8 cellular contexts compared by ENCODE assay signal in the genomic region with DNA sequence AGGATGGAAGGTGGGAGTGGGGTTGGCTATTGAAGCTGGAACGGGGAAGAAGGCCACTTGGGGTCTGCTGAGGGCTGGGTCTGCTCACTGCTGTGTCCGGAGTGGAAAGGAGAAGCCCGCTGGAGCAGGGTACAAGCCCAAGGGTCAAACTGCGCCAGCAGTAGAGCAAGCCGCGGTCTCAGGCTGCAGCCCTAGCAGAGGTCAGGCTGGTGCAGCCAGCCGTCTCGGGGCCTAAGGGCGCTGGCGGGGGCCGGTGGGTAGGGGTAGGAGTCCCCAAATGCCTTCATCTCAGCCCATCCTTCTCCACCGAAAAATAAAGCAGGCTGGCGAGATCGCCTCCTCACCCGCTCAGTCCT. TPM values are rescaled to one million over a fixed set of nuclear protein-coding genes. Genes with fewer than 3 reads are reported as not detected.
DNase-seq lines count a peak whose midpoint lies in the region; ATAC-seq, FAIRE-seq and TF ChIP-seq lines count a peak whose summit lies in the region.

No MANE protein-coding gene starts in this region.

- H3K4me1 ChIP-seq in astrocyte (ENCODE audit: insufficient read depth, low read length) (peaks cover 19% of the 10 kb centered on the region), testis (peaks cover 21% of the 10 kb centered on the region), foreskin keratinocyte (peaks cover 7% of the 10 kb centered on the region)

- 0 to 25% methylated on average over 2 to 15 of the region's 15 CpGs for WGBS in testis, 2 donors

- peak overlapping the region; percentile 66 for H3K9ac ChIP-seq in astrocyte (ENCODE audit: low read length)

- H3K36me3 Mint-ChIP-seq in astrocyte (ENCODE audit: low read depth, unreplicated experiment), result peaks cover 8% of the 10 kb centered on the region

- H3K27ac ChIP-seq in astrocyte (ENCODE audit: low read depth, low read length) (no peak overlapping the region), testis (peak overlapping the region; percentile 64 to 86), foreskin keratinocyte (no peak overlapping the region)

- FAIRE-seq in astrocyte (lab: Jason Lieb, UNC), result no peak

- peak overlapping the region; percentile 89 for H3K4me2 ChIP-seq in astrocyte (ENCODE audit: low read length)

- H3K36me3 ChIP-seq in astrocyte (ENCODE audit: insufficient read depth, low read length) (no peaks in the 10 kb centered on the region), kidney epithelial cell (ENCODE audit: control insufficient read depth, insufficient read depth, low read length) (no peaks in the 10 kb centered on the region), testis (ENCODE audit: low read depth, missing control alignments) (no peaks in the 10 kb centered on the region)

- H3K79me2 ChIP-seq in astrocyte (ENCODE audit: insufficient read depth, low read length), result peaks cover 21% of the 10 kb centered on the region

- intact Hi-C loops in testis (cut with DNase I; ENCODE audit: low total_unique reads), result no loop called here

- peaks cover 40% of the 10 kb centered on the region for H3K4me1 Mint-ChIP-seq in astrocyte (ENCODE audit: low read depth, unreplicated experiment)

- DNase-seq in astrocyte (ENCODE audit: low read depth) (no peak), kidney epithelial cell (ENCODE audit: low read depth) (no peak), testis (no peak), DMS79 treated with DMSO at 0.1 percent for 48 hours (lab: John Stamatoyannopoulos, UW) (no peak), foreskin keratinocyte (no peak), occipital lobe (lab: John Stamatoyannopoulos, UW) (no peak)

- ATAC-seq in GM18868 (IDR thresholded peaks at IDR 0.05; ENCODE audit: unreplicated experiment), result peak; percentile 16
- peak; percentile 20 for ATAC-seq in HG03097 (IDR thresholded peaks at IDR 0.05; ENCODE audit: low FRiP score, unreplicated experiment)
- ATAC-seq in foreskin keratinocyte, result no peak

- H2AFZ ChIP-seq in astrocyte (ENCODE audit: low read depth, low read length), result peak overlapping the region; percentile 88

- H3K27ac Mint-ChIP-seq in astrocyte (ENCODE audit: unreplicated experiment), result peak overlapping the region; percentile 41

- H3K27me3 ChIP-seq in astrocyte (ENCODE audit: insufficient read depth, low read length) (no peaks in the 10 kb centered on the region), kidney epithelial cell (ENCODE audit: control insufficient read depth, insufficient read depth, low read length) (no peaks in the 10 kb centered on the region), testis (no peaks in the 10 kb centered on the region), foreskin keratinocyte (peaks cover 8% of the 10 kb centered on the region)

- no peaks in the 10 kb centered on the region for H3K9me3 Mint-ChIP-seq in astrocyte (ENCODE audit: unreplicated experiment)

- no peaks in the 10 kb centered on the region for H3K27me3 Mint-ChIP-seq in astrocyte (ENCODE audit: low read depth, unreplicated experiment)

- no peak for TF ChIP-seq CTCF in astrocyte (IDR thresholded peaks at IDR 0.05; ENCODE audit: insufficient read depth, low read depth, low read length)
- TF ChIP-seq CTCF in kidney epithelial cell (IDR thresholded peaks at IDR 0.05; ENCODE audit: insufficient read depth, low read length, poor library complexity, severe bottlenecking), result no peak
- TF ChIP-seq CTCF in testis (IDR thresholded peaks at IDR 0.05), result no peak
- TF ChIP-seq CTCF in foreskin keratinocyte (conservative IDR thresholded peaks at IDR 0.05), result no peak

- H4K20me1 ChIP-seq in astrocyte (ENCODE audit: insufficient read depth, low read length), result peaks cover 35% of the 10 kb centered on the region

- H3K4me3 ChIP-seq in astrocyte (ENCODE audit: insufficient read depth, low read depth, low read length) (peak overlapping the region; percentile 62), kidney epithelial cell (ENCODE audit: low read depth, low read length) (peak overlapping the region; percentile 63), testis (peak overlapping the region; percentile 63 to 71)

- H3K9me3 ChIP-seq in astrocyte (ENCODE audit: insufficient read depth, low read depth, low read length) (no peaks in the 10 kb centered on the region), testis (no peaks in the 10 kb centered on the region)

- no peak for TF ChIP-seq POLR2A in testis (IDR thresholded peaks at IDR 0.05)

- H3K4me3 Mint-ChIP-seq in astrocyte (ENCODE audit: unreplicated experiment), result peak overlapping the region; percentile 75

RNA-seq across cellular contexts. Expression of a gene that starts 0.7 kb away (rescaled TPM):
- total RNA-seq in astrocyte (79.5 and 80.6 TPM in 2 replicates), kidney epithelial cell (41.5 and 43.5 TPM in 2 replicates), testis (10 to 100 TPM; 10.7 to 19.0 TPM), foreskin keratinocyte (31.0 and 32.3 TPM in 2 replicates), occipital lobe (4.2 TPM)
- polyA plus RNA-seq in testis (ENCODE audit: insufficient read depth, low read depth, low replicate concordance) (14.0 TPM), foreskin keratinocyte (32.3 and 34.0 TPM in 2 replicates)

Comparison
In these comparisons a context has a peak if more than half of its experiments do, and no peak if none do; other contexts are left out.
1. H3K27ac ChIP-seq: peak in testis (2 of 2); none in astrocyte (single experiment) and foreskin keratinocyte (single experiment).
2. Peak in every context shown above with its lines, with median percentiles within 50 percentile points of each other: H3K4me3 ChIP-seq.